19 cellular contexts compared by ENCODE assay signal in genomic region chr3:141291610-141292345, GRCh38.
DNase-seq lines count a peak whose midpoint lies in the region; ATAC-seq and TF ChIP-seq lines count a peak whose summit lies in the region.
"Had no signal": no experiment of that assay in that cellular context is flagged by ENCODE, and none has a peak within 500 bp of the region (broad histone marks: within the 10 kb centered on the region; RNA-seq: fewer than 3 reads in every experiment).

No MANE protein-coding gene starts in this region.

- H3K27ac ChIP-seq in heart right ventricle (peak overlapping the region in 6 of 10 donors; percentile 11 to 77 (median 62)), thyroid gland (peak overlapping the region; percentile 3 to 60 (median 59)), stomach (peak overlapping the region in 1 of 5 donors; percentile 68), right lobe of liver (no peak overlapping the region)
- H3K27ac ChIP-seq: brain microvascular endothelial cell, psoas muscle, WERI-Rb-1 had no signal

- H3K9me3 Mint-ChIP-seq in brain (no peaks in the 10 kb centered on the region), nephron (no peaks in the 10 kb centered on the region)
- H3K9me3 Mint-ChIP-seq: activated CD4-positive, alpha-beta T cell treated with anti-CD3 and anti-CD28 coated beads, Interleukin-2, amount 10 ng/mL, durations not matched to agents 7 days and 5 days; activated naive CD8-positive, alpha-beta T cell treated with anti-CD3 and anti-CD28 coated beads for 36 hours had no signal

- ATAC-seq in heart right ventricle (peak in 7 of 8 donors; percentile 44 to 70 (median 52)), GM21515 (IDR thresholded peaks at IDR 0.05; ENCODE audit: unreplicated experiment) (no peak), right lobe of liver (no peak)
- ATAC-seq: activated CD8-positive, alpha-beta memory T cell treated with anti-CD3 and anti-CD28 coated beads, Interleukin-2, amount 10 ng/mL, durations not matched to agents 7 days and 5 days had no signal

- H3K4me3 ChIP-seq in heart right ventricle (no peak overlapping the region), thyroid gland (replicated peaks in 1 of 3) (no peak overlapping the region), stomach (no peak overlapping the region), right lobe of liver (no peak overlapping the region)
- H3K4me3 ChIP-seq: psoas muscle had no signal

- TF ChIP-seq POLR2A in thyroid gland (IDR thresholded peaks at IDR 0.05) (no peak), stomach (IDR thresholded peaks at IDR 0.05) (no peak), right lobe of liver (IDR thresholded peaks at IDR 0.05) (no peak)

- no peak overlapping the region for H3K4me3 Mint-ChIP-seq in brain
- H3K4me3 Mint-ChIP-seq in nephron, result no peak overlapping the region
- H3K4me3 Mint-ChIP-seq: activated CD4-positive, alpha-beta T cell treated with anti-CD3 and anti-CD28 coated beads, Interleukin-2, amount 10 ng/mL, durations not matched to agents 7 days and 5 days; activated CD8-positive, alpha-beta memory T cell treated with anti-CD3 and anti-CD28 coated beads, Interleukin-2, amount 10 ng/mL, durations not matched to agents 7 days and 5 days; activated naive CD8-positive, alpha-beta T cell treated with anti-CD3 and anti-CD28 coated beads for 36 hours; CD14-positive monocyte had no signal

- 42 to 51% methylated on average over 12 of the region's 12 CpGs for WGBS in heart right ventricle, 2 donors
- WGBS in thyroid gland, 2 donors, result 50 to 56% methylated on average over 12 of the region's 12 CpGs
- WGBS in stomach, 5 donors, result 61 to 78% (median 70%) methylated on average over 11 to 12 of the region's 12 CpGs
- 79% methylated on average over 4 of the region's 12 CpGs for WGBS in right lobe of liver (ENCODE audit: insufficient coverage, low coverage, low lambda C conversion rate, missing lambda C conversion rate)

- no peak for TF ChIP-seq EP300 in stomach (IDR thresholded peaks at IDR 0.05)

- H3K27me3 Mint-ChIP-seq in brain (no peaks in the 10 kb centered on the region), nephron (ENCODE audit: low read depth) (no peaks in the 10 kb centered on the region)
- H3K27me3 Mint-ChIP-seq: activated CD4-positive, alpha-beta T cell treated with anti-CD3 and anti-CD28 coated beads, Interleukin-2, amount 10 ng/mL, durations not matched to agents 7 days and 5 days; activated CD8-positive, alpha-beta memory T cell treated with anti-CD3 and anti-CD28 coated beads, Interleukin-2, amount 10 ng/mL, durations not matched to agents 7 days and 5 days; activated naive CD8-positive, alpha-beta T cell treated with anti-CD3 and anti-CD28 coated beads for 36 hours had no signal

- H3K27ac Mint-ChIP-seq in brain (peak overlapping the region in 3 of 5 experiments; percentile 25 to 69 (median 31)), nephron (peak overlapping the region; percentile 61 to 81 (median 66))
- H3K27ac Mint-ChIP-seq: activated CD8-positive, alpha-beta memory T cell treated with anti-CD3 and anti-CD28 coated beads, Interleukin-2, amount 10 ng/mL, durations not matched to agents 7 days and 5 days had no signal

- no peaks in the 10 kb centered on the region for H3K27me3 ChIP-seq in heart right ventricle
- H3K27me3 ChIP-seq in thyroid gland, result no peaks in the 10 kb centered on the region
- no peaks in the 10 kb centered on the region for H3K27me3 ChIP-seq in stomach
- no peaks in the 10 kb centered on the region for H3K27me3 ChIP-seq in right lobe of liver
- H3K27me3 ChIP-seq: brain microvascular endothelial cell had no signal

- H3K4me1 Mint-ChIP-seq in brain (peaks cover 14% of the 10 kb centered on the region), nephron (peaks cover 25% of the 10 kb centered on the region)

- intact Hi-C loops in heart right ventricle (cut with DNase I), result no loop called here
- intact Hi-C loops in thyroid gland (cut with DNase I), result no loop called here
- intact Hi-C loops in stomach (cut with DNase I; ENCODE audit: low total_unique reads), result no loop called here
- intact Hi-C loops in right lobe of liver (cut with DNase I), result no loop called here

- H3K36me3 ChIP-seq in heart right ventricle (peaks cover 0 to 38% (median 15%) of the 10 kb centered on the region in 9 donors), thyroid gland (no peaks in the 10 kb centered on the region), stomach (peaks cover 0 to 37% (median 30%) of the 10 kb centered on the region in 4 donors), right lobe of liver (no peaks in the 10 kb centered on the region)

- TF ChIP-seq CTCF in brain (conservative IDR thresholded peaks at IDR 0.05) (no peak), heart right ventricle (IDR thresholded peaks at IDR 0.05) (no peak), nephron (IDR thresholded peaks at IDR 0.05; ENCODE audit: unreplicated experiment in 3 of 3) (no peak), thyroid gland (IDR thresholded peaks at IDR 0.05) (no peak), stomach (IDR thresholded peaks at IDR 0.05) (no peak), right lobe of liver (IDR thresholded peaks at IDR 0.05) (no peak)

- H3K4me1 ChIP-seq in heart right ventricle, result peaks cover 3 to 43% (median 27%) of the 10 kb centered on the region in 9 donors
- peaks cover 41 to 46% of the 10 kb centered on the region in 2 donors for H3K4me1 ChIP-seq in thyroid gland
- H3K4me1 ChIP-seq in stomach, result peaks cover 0 to 33% (median 11%) of the 10 kb centered on the region in 4 donors
- peaks cover 0 to 18% (median 2%) of the 10 kb centered on the region in 4 donors for H3K4me1 ChIP-seq in right lobe of liver
- H3K4me1 ChIP-seq: psoas muscle had no signal

- DNase-seq in heart right ventricle (no peak), thyroid gland (peak; percentile 43 to 71), stomach (no peak), right lobe of liver (no peak)
- DNase-seq: activated CD4-positive, alpha-beta T cell treated with anti-CD3 and anti-CD28 coated beads, Interleukin-2, amount 10 ng/mL, durations not matched to agents 7 days and 5 days; activated CD8-positive, alpha-beta memory T cell treated with anti-CD3 and anti-CD28 coated beads, Interleukin-2, amount 10 ng/mL, durations not matched to agents 7 days and 5 days; activated naive CD8-positive, alpha-beta T cell treated with anti-CD3 and anti-CD28 coated beads for 36 hours; brain microvascular endothelial cell; kidney glomerular epithelial cell; MM.1S; NCI-H1436; NCI-H524; psoas muscle; stimulated activated CD4-positive, alpha-beta T cell treated with anti-CD3 and anti-CD28 coated beads, Interleukin-4, amount 100 ng/mL, for 24 hours; WERI-Rb-1 had no signal

- H3K9me3 ChIP-seq in heart right ventricle (no peaks in the 10 kb centered on the region), thyroid gland (no peaks in the 10 kb centered on the region), stomach (no peaks in the 10 kb centered on the region), right lobe of liver (no peaks in the 10 kb centered on the region)
- H3K9me3 ChIP-seq: psoas muscle had no signal

- peaks cover 38% of the 10 kb centered on the region for H3K36me3 Mint-ChIP-seq in brain
- H3K36me3 Mint-ChIP-seq in nephron (ENCODE audit: low read depth), result peaks cover 45% of the 10 kb centered on the region

Comparison
In these comparisons a context has a peak if more than half of its experiments do, and no peak if none do; other contexts are left out.
1. ATAC-seq: peak in heart right ventricle (7 of 8); none in GM21515 (single experiment) and right lobe of liver (0 of 4).
2. DNase-seq: peak in thyroid gland (2 of 2); none in heart right ventricle (0 of 2), stomach (single experiment) and right lobe of liver (0 of 3).
3. H3K27ac ChIP-seq: peak in heart right ventricle (6 of 10) and thyroid gland (3 of 3); none in right lobe of liver (0 of 3).